9 cellular contexts compared by ENCODE assay signal in the genomic region with DNA sequence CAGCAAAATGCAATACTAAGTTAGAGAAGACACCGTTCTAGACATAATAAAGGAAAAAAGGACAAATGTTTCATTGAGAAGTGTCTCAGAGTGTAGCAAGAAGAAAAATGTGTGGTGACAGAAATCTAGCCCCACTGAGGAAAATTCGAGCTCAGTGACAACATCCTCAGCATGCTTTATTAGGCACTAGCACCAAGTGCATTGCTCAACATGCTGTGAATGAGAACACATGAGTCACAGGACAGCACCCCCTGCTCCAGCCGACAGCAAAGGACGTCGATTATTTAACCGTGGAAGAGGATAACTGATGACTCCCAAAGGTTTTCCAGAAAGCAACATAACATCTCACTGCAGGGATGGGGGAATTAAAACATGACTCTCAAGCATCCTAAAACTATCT.
DNase-seq lines count a peak whose midpoint lies in the region; ATAC-seq and TF ChIP-seq lines count a peak whose summit lies in the region.
"Had no signal": no experiment of that assay in that cellular context is flagged by ENCODE, and none has a peak within 500 bp of the region (broad histone marks: within the 10 kb centered on the region; RNA-seq: fewer than 3 reads in every experiment).

No MANE protein-coding gene starts in this region.

- H3K9ac ChIP-seq in GM23248: peak overlapping the region; percentile 29; the same call in 1 of the 2 replicates

- no peaks in the 10 kb centered on the region for H3K9me2 ChIP-seq in GM23248 (ENCODE audit: insufficient read depth)

- ATAC-seq in GM18870 (IDR thresholded peaks at IDR 0.05; ENCODE audit: unreplicated experiment) (no peak), HG03354 (IDR thresholded peaks at IDR 0.05; ENCODE audit: poor library complexity, severe bottlenecking, unreplicated experiment) (no peak)

- H3K27me3 ChIP-seq in GM23248 (replicated peaks; ENCODE audit: insufficient read depth) (no peaks in the 10 kb centered on the region), right atrium auricular region (no peaks in the 10 kb centered on the region)

- DNase-seq in GM23248 (peak; percentile 96), right atrium auricular region (ENCODE audit: low spot score) (peak; percentile 92), NCI-H1694 treated with DMSO at 0.1 percent for 48 hours (lab: John Stamatoyannopoulos, UW) (no peak), iPS-NIHi7 (ENCODE audit: extremely low spot score) (no peak)

- H3K27ac ChIP-seq in GM23248: peak overlapping the region; percentile 63
- H3K27ac ChIP-seq in angular gyrus (ENCODE audit: low read depth, low read length): peak overlapping the region; percentile 66
- peak overlapping the region; percentile 73 to 82 for H3K27ac ChIP-seq in right atrium auricular region
- H3K27ac ChIP-seq in skin epidermis: peak overlapping the region in 11 of 21 experiments; percentile 8 to 75 (median 37)
- H3K27ac ChIP-seq: VCaP had no signal

- peaks cover 74% of the 10 kb centered on the region for H3K79me2 ChIP-seq in GM23248 (ENCODE audit: insufficient read depth)

- in situ Hi-C loops in GM23248 (cut with MboI): no loop called here

- H3K9me3 ChIP-seq in GM23248 (ENCODE audit: low read depth) (no peaks in the 10 kb centered on the region), right atrium auricular region (no peaks in the 10 kb centered on the region)

- H3K36me3 ChIP-seq in GM23248 (ENCODE audit: low read depth) (no peaks in the 10 kb centered on the region), right atrium auricular region (no peaks in the 10 kb centered on the region)

- WGBS in GM23248 (ENCODE audit: low coverage in 1 of 2, low lambda C conversion rate in 2 of 2, missing lambda C conversion rate in 2 of 2), 2 experiments: 0 to 1% methylated on average over 6 of the region's 6 CpGs

- H2AFZ ChIP-seq in GM23248: no peak overlapping the region

- H3K4me1 ChIP-seq in GM23248 (ENCODE audit: insufficient read depth) (peaks cover 18% of the 10 kb centered on the region), right atrium auricular region (peaks cover 0 to 47% of the 10 kb centered on the region in 2 donors)

- peak overlapping the region; percentile 57 for H3K4me2 ChIP-seq in GM23248 (ENCODE audit: unreplicated experiment)

- peaks cover 3% of the 10 kb centered on the region; the same call in 1 of the 2 replicates for H4K20me1 ChIP-seq in GM23248 (ENCODE audit: insufficient read depth)

- H3F3A ChIP-seq in GM23248 (ENCODE audit: insufficient read depth): peaks cover 24% of the 10 kb centered on the region

- TF ChIP-seq CTCF in right atrium auricular region (IDR thresholded peaks at IDR 0.05): no peak

- H3K4me3 ChIP-seq in GM23248: 0 out of 2 replicates have a peak overlapping the region, but pooled peaks have one; percentile 15
- no peak overlapping the region for H3K4me3 ChIP-seq in right atrium auricular region
- no peak overlapping the region for H3K4me3 ChIP-seq in skin epidermis

Comparison
In these comparisons a context has a peak if more than half of its experiments do, and no peak if none do; other contexts are left out.
1. DNase-seq: peak in GM23248 (single experiment) and right atrium auricular region (single experiment); none in NCI-H1694 treated with DMSO at 0.1 percent for 48 hours (single experiment) and iPS-NIHi7 (single experiment).
2. Peak in every context shown above with its lines, with median percentiles within 50 percentile points of each other: H3K27ac ChIP-seq.